15 cellular contexts compared by ENCODE assay signal in the genomic region with DNA sequence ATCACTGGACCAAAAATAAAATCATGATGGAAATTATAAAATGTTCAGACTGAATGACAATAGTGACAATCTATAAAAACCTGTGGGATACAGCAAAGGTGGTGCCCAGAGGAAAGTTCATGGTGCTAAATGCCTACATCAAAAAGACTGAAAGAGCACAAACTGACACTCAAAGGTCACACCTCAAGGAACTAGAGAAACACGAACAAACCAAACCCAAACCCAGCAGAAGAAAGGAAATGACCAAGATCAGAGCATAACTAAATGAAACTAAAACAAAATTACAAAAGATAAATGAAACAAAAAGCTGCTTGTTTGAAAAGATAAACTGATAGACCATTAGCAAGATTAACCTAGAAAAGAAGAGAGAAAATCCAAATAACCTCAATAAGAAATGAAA.
DNase-seq lines count a peak whose midpoint lies in the region; ATAC-seq, FAIRE-seq and TF ChIP-seq lines count a peak whose summit lies in the region.
"Had no signal": no experiment of that assay in that cellular context is flagged by ENCODE, and none has a peak within 500 bp of the region (broad histone marks: within the 10 kb centered on the region; RNA-seq: fewer than 3 reads in every experiment).

No MANE protein-coding gene starts in this region.

- ATAC-seq in GM18870 (IDR thresholded peaks at IDR 0.05; ENCODE audit: unreplicated experiment) (peak; percentile 84), T-helper 17 cell (no peak), HG02884 (IDR thresholded peaks at IDR 0.05; ENCODE audit: unreplicated experiment) (no peak), HG02571 (IDR thresholded peaks at IDR 0.05; ENCODE audit: unreplicated experiment) (no peak)
- ATAC-seq in naive thymus-derived CD8-positive, alpha-beta T cell, result no peak
- ATAC-seq: left lobe of liver had no signal

- TF ChIP-seq POLR2A in GM12891 (IDR thresholded peaks at IDR 0.05; ENCODE audit: low read depth, low read length), result no peak

- POLR2A ChIA-PET in naive thymus-derived CD8-positive, alpha-beta T cell (lab: Charles Lee), result no interaction called here

- H3K27ac Mint-ChIP-seq in T-helper 17 cell, result peak overlapping the region; percentile 67
- H3K27ac Mint-ChIP-seq in naive thymus-derived CD8-positive, alpha-beta T cell, result peak overlapping the region; percentile 73 to 91 (median 86)
- H3K27ac Mint-ChIP-seq: brain had no signal

- H3K4me1 Mint-ChIP-seq in T-helper 17 cell, result peaks cover 22% of the 10 kb centered on the region
- peaks cover 36 to 53% (median 38%) of the 10 kb centered on the region in 4 donors for H3K4me1 Mint-ChIP-seq in naive thymus-derived CD8-positive, alpha-beta T cell
- H3K4me1 Mint-ChIP-seq: brain had no signal

- peaks cover 2% of the 10 kb centered on the region for H3K36me3 Mint-ChIP-seq in T-helper 17 cell (ENCODE audit: low read depth)
- peaks cover 28 to 46% (median 29%) of the 10 kb centered on the region in 3 donors for H3K36me3 Mint-ChIP-seq in naive thymus-derived CD8-positive, alpha-beta T cell

- no peaks in the 10 kb centered on the region for H3K27me3 Mint-ChIP-seq in T-helper 17 cell
- H3K27me3 Mint-ChIP-seq in naive thymus-derived CD8-positive, alpha-beta T cell, result no peaks in the 10 kb centered on the region

- DNase-seq in GM12891 (ENCODE audit: insufficient read length, low spot score) (no peak), T-helper 17 cell (no peak), NCI-H1436 (lab: John Stamatoyannopoulos, UW) (no peak)
- DNase-seq in naive thymus-derived CD8-positive, alpha-beta T cell, result peak in 3 of 10 donors; percentile 4 to 21 (median 5)
- DNase-seq: KG1, NCI-H146, NCI-H524, tibial artery had no signal

- peaks cover 13 to 50% (median 29%) of the 10 kb centered on the region in 9 donors for H3K9me3 Mint-ChIP-seq in naive thymus-derived CD8-positive, alpha-beta T cell

- peaks cover 1% of the 10 kb centered on the region for H3K9me3 ChIP-seq in T-helper 17 cell (ENCODE audit: control insufficient read depth, low read length, poor library complexity, severe bottlenecking)
- H3K9me3 ChIP-seq: prostate gland had no signal

- peak overlapping the region; percentile 8 for H3K4me3 Mint-ChIP-seq in T-helper 17 cell
- peak overlapping the region; percentile 4 to 73 (median 54) for H3K4me3 Mint-ChIP-seq in naive thymus-derived CD8-positive, alpha-beta T cell
- H3K4me3 Mint-ChIP-seq: brain had no signal

- FAIRE-seq in GM12891 (lab: Jason Lieb, UNC), result peak; percentile 9
- FAIRE-seq: H1 had no signal

TF ChIP-seq in GM12891, 5 proteins besides CTCF, POLR2A, EP300 and RAD21:
- no peak for TF ChIP-seq POU2F2 (IDR thresholded peaks at IDR 0.05; ENCODE audit: low read depth, low read length)
- no peak for TF ChIP-seq SPI1 (IDR thresholded peaks at IDR 0.05; ENCODE audit: low read depth, low read length)
- TF ChIP-seq POLR2AphosphoS5 (IDR thresholded peaks at IDR 0.05; ENCODE audit: low read depth, low read length), result no peak
- TF ChIP-seq TAF1 (IDR thresholded peaks at IDR 0.05; ENCODE audit: low read depth, low read length), result no peak
- no peak for TF ChIP-seq PAX5 (IDR thresholded peaks at IDR 0.05; ENCODE audit: insufficient read depth, low read length, severe bottlenecking)
